ENCODE assay signal across 17 cellular contexts in genomic region chr12:51430196-51430895, GRCh38. TPM values are rescaled to one million over a fixed set of nuclear protein-coding genes. Genes with fewer than 3 reads are reported as not detected.
DNase-seq lines count a peak whose midpoint lies in the region; ATAC-seq and TF ChIP-seq lines count a peak whose summit lies in the region.
"Had no signal": no experiment of that assay in that cellular context is flagged by ENCODE, and none has a peak within 500 bp of the region (broad histone marks: within the 10 kb centered on the region; RNA-seq: fewer than 3 reads in every experiment).

No MANE protein-coding gene starts in this region.

- peak overlapping the region; percentile 17 for H3K4me3 Mint-ChIP-seq in type B pancreatic cell
- H3K4me3 Mint-ChIP-seq in CD8-positive, alpha-beta memory T cell: no peak overlapping the region
- H3K4me3 Mint-ChIP-seq: neural progenitor cell had no signal

- H3K27ac ChIP-seq in hepatocyte: no peak overlapping the region
- H3K27ac ChIP-seq in CD8-positive, alpha-beta memory T cell (ENCODE audit: low read depth, low read length): no peak overlapping the region
- H3K27ac ChIP-seq: C4-2B, neural progenitor cell, upper lobe of left lung had no signal

- no peak overlapping the region for H3K4me2 ChIP-seq in hepatocyte
- H3K4me2 ChIP-seq: neural progenitor cell had no signal

- H3K9me3 Mint-ChIP-seq in type B pancreatic cell: no peaks in the 10 kb centered on the region
- H3K9me3 Mint-ChIP-seq in CD8-positive, alpha-beta memory T cell: no peaks in the 10 kb centered on the region

- H3K9me3 ChIP-seq in hepatocyte (ENCODE audit: low read depth): no peaks in the 10 kb centered on the region
- H3K9me3 ChIP-seq in CD8-positive, alpha-beta memory T cell (ENCODE audit: low read length): no peaks in the 10 kb centered on the region
- H3K9me3 ChIP-seq: upper lobe of left lung had no signal

- POLR2A ChIA-PET in CD8-positive, alpha-beta memory T cell (lab: Charles Lee): no interaction called here

- no peaks in the 10 kb centered on the region for H3K4me1 ChIP-seq in hepatocyte (ENCODE audit: insufficient read depth)
- no peaks in the 10 kb centered on the region for H3K4me1 ChIP-seq in CD8-positive, alpha-beta memory T cell (ENCODE audit: insufficient read depth, low read length)

- H3K36me3 ChIP-seq in hepatocyte (replicated peaks; ENCODE audit: insufficient read depth, low read depth): no peaks in the 10 kb centered on the region
- H3K36me3 ChIP-seq in CD8-positive, alpha-beta memory T cell (ENCODE audit: insufficient read depth, low read length): no peaks in the 10 kb centered on the region
- H3K36me3 ChIP-seq: neural progenitor cell, upper lobe of left lung had no signal

- no peaks in the 10 kb centered on the region for H3K27me3 ChIP-seq in hepatocyte
- no peaks in the 10 kb centered on the region for H3K27me3 ChIP-seq in CD8-positive, alpha-beta memory T cell (ENCODE audit: insufficient read depth, low read length, poor library complexity, severe bottlenecking)
- H3K27me3 ChIP-seq: neural progenitor cell had no signal

- CTCF ChIA-PET in CD8-positive, alpha-beta memory T cell (lab: Charles Lee): interaction anchor here (1.9 kb wide), 1 partner anchor 9 kb away, joined by 4 read pairs; no protein-coding TSS in a partner anchor

- peak; percentile 80 for DNase-seq in NCI-H510A treated with DMSO at 0.1 percent for 48 hours (lab: John Stamatoyannopoulos, UW)
- no peak for DNase-seq in NCI-H510A (lab: John Stamatoyannopoulos, UW)
- peak; percentile 66 for DNase-seq in NCI-H345 (lab: John Stamatoyannopoulos, UW)
- peak; percentile 44 for DNase-seq in hepatocyte (ENCODE audit: low spot score)
- no peak for DNase-seq in type B pancreatic cell (ENCODE audit: extremely low spot score, unreplicated experiment)
- DNase-seq in CD8-positive, alpha-beta memory T cell: no peak
- no peak for DNase-seq in AG20443 (ENCODE audit: low spot score)
- DNase-seq: activated CD4-positive, CD25-positive, alpha-beta regulatory T cell treated with anti-CD3 and anti-CD28 coated beads, Interleukin-2, amount 50 U/mL, for 72 hours; activated naive CD4-positive, alpha-beta T cell; NCI-H2171; retina; stimulated activated naive CD4-positive, alpha-beta T cell; T-helper 9 cell; upper lobe of left lung had no signal

- no peak for TF ChIP-seq CTCF in hepatocyte (IDR thresholded peaks at IDR 0.05; ENCODE audit: poor library complexity)
- TF ChIP-seq CTCF in type B pancreatic cell (conservative IDR thresholded peaks at IDR 0.05): no peak

- H3K9me2 ChIP-seq in hepatocyte (replicated peaks; ENCODE audit: insufficient read depth): no peaks in the 10 kb centered on the region

- no peak overlapping the region for H3K4me3 ChIP-seq in hepatocyte
- H3K4me3 ChIP-seq in CD8-positive, alpha-beta memory T cell (ENCODE audit: low read length): no peak overlapping the region
- H3K4me3 ChIP-seq: neural progenitor cell, upper lobe of left lung had no signal

- no peak overlapping the region for H2AFZ ChIP-seq in hepatocyte
- H2AFZ ChIP-seq: neural progenitor cell had no signal

- no peaks in the 10 kb centered on the region for H3K36me3 Mint-ChIP-seq in type B pancreatic cell
- no peaks in the 10 kb centered on the region for H3K36me3 Mint-ChIP-seq in CD8-positive, alpha-beta memory T cell

- 47% methylated on average over 4 of the region's 4 CpGs for WGBS in hepatocyte (ENCODE audit: low lambda C conversion rate, missing lambda C conversion rate)

- peaks cover 5% of the 10 kb centered on the region for H3K27me3 Mint-ChIP-seq in type B pancreatic cell
- H3K27me3 Mint-ChIP-seq in CD8-positive, alpha-beta memory T cell: peaks cover 0 to 4% of the 10 kb centered on the region in 2 donors

- no peak for ATAC-seq in GM21526 (IDR thresholded peaks at IDR 0.05; ENCODE audit: low FRiP score, unreplicated experiment)

- no peaks in the 10 kb centered on the region for H4K20me1 ChIP-seq in hepatocyte (ENCODE audit: insufficient read depth, poor library complexity, severe bottlenecking)

- H3K79me2 ChIP-seq in hepatocyte: no peaks in the 10 kb centered on the region

- H3K27ac Mint-ChIP-seq in type B pancreatic cell: peak overlapping the region; percentile 30
- no peak overlapping the region for H3K27ac Mint-ChIP-seq in CD8-positive, alpha-beta memory T cell
- H3K27ac Mint-ChIP-seq: neural progenitor cell had no signal

- H3K4me1 Mint-ChIP-seq in type B pancreatic cell (ENCODE audit: unreplicated experiment): peaks cover 5% of the 10 kb centered on the region
- H3K4me1 Mint-ChIP-seq in CD8-positive, alpha-beta memory T cell: peaks cover 2% of the 10 kb centered on the region in 3 donors

RNA-seq across cellular contexts. Expression of gene SLC4A8, which starts 5.7 kb away (rescaled TPM):
- total RNA-seq in hepatocyte: 9.4 and 18.0 TPM in 2 replicates
- polyA plus RNA-seq in hepatocyte: 14.9 and 20.3 TPM in 2 replicates
- 14.0 and 18.5 TPM in 2 replicates for total RNA-seq in type B pancreatic cell (ENCODE audit: low replicate concordance)
- total RNA-seq in CD8-positive, alpha-beta memory T cell: 1 to 10 TPM; 2.0 to 2.2 TPM
- 0.64 TPM for polyA plus RNA-seq in CD8-positive, alpha-beta memory T cell

RNA-seq across cellular contexts. Expression of gene GALNT6, which starts 39.1 kb away (rescaled TPM):
- 28.4 and 41.3 TPM in 2 replicates for total RNA-seq in hepatocyte
- polyA plus RNA-seq in hepatocyte: 30.7 and 33.3 TPM in 2 replicates
- 17.2 and 87.4 TPM in 2 replicates for total RNA-seq in type B pancreatic cell (ENCODE audit: low replicate concordance)
- total RNA-seq in CD8-positive, alpha-beta memory T cell: 10 to 100 TPM; 13.5 to 15.6 TPM
- polyA plus RNA-seq in CD8-positive, alpha-beta memory T cell: 13.3 TPM

Comparison
In these comparisons a context has a peak if more than half of its experiments do, and no peak if none do; other contexts are left out.
1. DNase-seq: peak in NCI-H510A treated with DMSO at 0.1 percent for 48 hours (single experiment), NCI-H345 (single experiment) and hepatocyte (single experiment); none in NCI-H510A (single experiment), type B pancreatic cell (single experiment), CD8-positive, alpha-beta memory T cell (0 of 5) and AG20443 (single experiment).